ENCODE assay signal across 18 cellular contexts in the genomic region with DNA sequence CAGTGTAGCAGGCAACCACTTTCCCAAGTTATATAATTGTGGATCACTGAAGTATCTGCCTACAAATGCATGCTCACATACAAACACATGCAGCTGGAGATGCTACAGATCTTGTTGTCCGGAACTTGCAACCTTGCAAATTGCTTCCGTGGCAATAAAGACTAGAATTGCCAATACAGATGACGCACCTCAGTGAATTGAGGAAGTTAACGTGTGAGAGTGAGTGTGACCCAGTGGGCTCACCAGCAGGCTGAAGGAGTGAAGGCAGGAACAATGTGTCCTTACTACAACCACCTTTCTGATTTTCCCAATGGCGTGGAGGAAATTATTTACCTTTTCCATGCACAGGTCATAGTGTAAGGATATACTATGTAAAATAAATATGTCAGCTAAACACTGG.
"Had no signal": no experiment of that assay in that cellular context is flagged by ENCODE, and none has a peak within 500 bp of the region (broad histone marks: within the 10 kb centered on the region; RNA-seq: fewer than 3 reads in every experiment).

No MANE protein-coding gene starts in this region.

- H3K36me3 ChIP-seq: esophagus muscularis mucosa, gastroesophageal sphincter had no signal

- H3K9me3 ChIP-seq: body of pancreas, esophagus muscularis mucosa, gastroesophageal sphincter had no signal

- DNase-seq: activated CD4-positive, alpha-beta T cell treated with anti-CD3 and anti-CD28 coated beads, Interleukin-2, amount 10 ng/mL, durations not matched to agents 24 days and 14 days; activated CD4-positive, CD25-positive, alpha-beta regulatory T cell; activated CD8-positive, alpha-beta T cell treated with anti-CD3 and anti-CD28 coated beads, Interleukin-2, amount 10 ng/mL, durations not matched to agents 7 days and 5 days; activated naive CD4-positive, alpha-beta T cell treated with anti-CD3 and anti-CD28 coated beads for 36 hours; activated T-cell treated with anti-CD3 and anti-CD28 coated beads, Interleukin-2, amount 50 U/mL, for 4 hours; body of pancreas; dermis blood vessel endothelial cell; effector memory CD4-positive, alpha-beta T cell; immature natural killer cell; kidney glomerular epithelial cell; left ventricle myocardium superior; naive thymus-derived CD4-positive, alpha-beta T cell; small intestine; stimulated activated CD4-positive, alpha-beta T cell treated with anti-CD3 and anti-CD28 coated beads, Interleukin-4, amount 100 ng/mL, for 1 hour; stimulated activated naive CD8-positive, alpha-beta T cell treated with anti-CD3 and anti-CD28 coated beads, Interleukin-15, amount 100 ng/mL, for 72 hours; T-helper 9 cell had no signal

- H3K4me1 ChIP-seq: body of pancreas, esophagus muscularis mucosa, gastroesophageal sphincter had no signal

- H3K4me3 ChIP-seq: body of pancreas, esophagus muscularis mucosa, gastroesophageal sphincter had no signal

- H3K27ac ChIP-seq: body of pancreas, esophagus muscularis mucosa, gastroesophageal sphincter had no signal

- ATAC-seq: activated CD8-positive, alpha-beta T cell treated with anti-CD3 and anti-CD28 coated beads, Interleukin-2, amount 10 ng/mL, durations not matched to agents 7 days and 5 days; activated T-cell treated with anti-CD3 and anti-CD28 coated beads, Interleukin-2, amount 50 U/mL, for 4 hours; body of pancreas; gastroesophageal sphincter; left ventricle myocardium superior; naive thymus-derived CD4-positive, alpha-beta T cell; stimulated activated naive CD8-positive, alpha-beta T cell treated with anti-CD3 and anti-CD28 coated beads, Interleukin-15, amount 100 ng/mL, for 72 hours had no signal

- H3K27me3 ChIP-seq: body of pancreas, esophagus muscularis mucosa, gastroesophageal sphincter had no signal
